ENCODE assay signal across 8 cellular contexts in genomic region chr9:114033397-114034103, GRCh38. TPM values are rescaled to one million over a fixed set of nuclear protein-coding genes. Genes with fewer than 3 reads are reported as not detected.
DNase-seq lines count a peak whose midpoint lies in the region; ATAC-seq and TF ChIP-seq lines count a peak whose summit lies in the region.

No MANE protein-coding gene starts in this region.

- H3F3A ChIP-seq in PC-9 (ENCODE audit: insufficient read depth, low read depth) = no peaks in the 10 kb centered on the region

- no peaks in the 10 kb centered on the region for H3K27me3 Mint-ChIP-seq in activated CD8-positive, alpha-beta T cell treated with anti-CD3 and anti-CD28 coated beads for 36 hours

- peak; percentile 25 for TF ChIP-seq CTCF in activated CD8-positive, alpha-beta T cell treated with anti-CD3 and anti-CD28 coated beads for 36 hours (IDR thresholded peaks at IDR 0.05)
- peak in 4 of 7 experiments; percentile 20 to 40 (median 22) for TF ChIP-seq CTCF in stomach (IDR thresholded peaks at IDR 0.05)
- TF ChIP-seq CTCF in PC-9 (conservative IDR thresholded peaks at IDR 0.05) = no peak

- no peak overlapping the region for H2AFZ ChIP-seq in PC-9

- no peak for TF ChIP-seq POLR2A in stomach (IDR thresholded peaks at IDR 0.05)

- peak; percentile 24 for ATAC-seq in activated CD8-positive, alpha-beta T cell treated with anti-CD3 and anti-CD28 coated beads for 36 hours
- peak; percentile 57 to 63 for ATAC-seq in right cardiac atrium
- ATAC-seq in HG02852 (IDR thresholded peaks at IDR 0.05; ENCODE audit: unreplicated experiment) = no peak

- H3K9me2 ChIP-seq in PC-9 (ENCODE audit: insufficient read depth) = no peaks in the 10 kb centered on the region

- H3K9me3 Mint-ChIP-seq in activated CD8-positive, alpha-beta T cell treated with anti-CD3 and anti-CD28 coated beads for 36 hours = no peaks in the 10 kb centered on the region

- no peak overlapping the region for H3K4me3 Mint-ChIP-seq in activated CD8-positive, alpha-beta T cell treated with anti-CD3 and anti-CD28 coated beads for 36 hours

- no TSS peak for BruUV-seq in PC-9 (replicated peaks; lab: Mats Ljungman, UMichigan)

- no peak overlapping the region for H3K4me3 ChIP-seq in right cardiac atrium (ENCODE audit: low read length)
- no peak overlapping the region for H3K4me3 ChIP-seq in stomach
- no peak overlapping the region for H3K4me3 ChIP-seq in PC-9
- H3K4me3 ChIP-seq in MG63 = no peak overlapping the region

- no peaks in the 10 kb centered on the region for H3K79me2 ChIP-seq in PC-9 (ENCODE audit: low read depth)

- 61% methylated on average over 12 of the region's 12 CpGs for WGBS in right cardiac atrium
- WGBS in stomach, 5 donors = 49 to 74% (median 65%) methylated on average over 7 to 12 of the region's 12 CpGs

- no peaks in the 10 kb centered on the region for H3K4me1 ChIP-seq in right cardiac atrium (ENCODE audit: control insufficient read depth, insufficient read depth, low read length)
- no peaks in the 10 kb centered on the region for H3K4me1 ChIP-seq in stomach
- no peaks in the 10 kb centered on the region for H3K4me1 ChIP-seq in PC-9 (replicated peaks; ENCODE audit: insufficient read depth)

- H4K20me1 ChIP-seq in PC-9 (ENCODE audit: insufficient read depth) = no peaks in the 10 kb centered on the region

- H3K27ac ChIP-seq in right cardiac atrium (ENCODE audit: low read length) (no peak overlapping the region), stomach (no peak overlapping the region), PC-9 (no peak overlapping the region)

- H3K9me3 ChIP-seq in right cardiac atrium (ENCODE audit: control insufficient read depth, low read length) (no peaks in the 10 kb centered on the region), stomach (no peaks in the 10 kb centered on the region), PC-9 (ENCODE audit: insufficient read depth, low read depth) (no peaks in the 10 kb centered on the region), MG63 (no peaks in the 10 kb centered on the region)

- no peaks in the 10 kb centered on the region for H3K4me1 Mint-ChIP-seq in activated CD8-positive, alpha-beta T cell treated with anti-CD3 and anti-CD28 coated beads for 36 hours (ENCODE audit: low read depth)

- DNase-seq in activated CD8-positive, alpha-beta memory T cell treated with anti-CD3 and anti-CD28 coated beads, Interleukin-2, amount 50 U/mL, for 48 hours = peak; percentile 55
- no peak for DNase-seq in activated CD8-positive, alpha-beta memory T cell treated with anti-CD3 and anti-CD28 coated beads for 24 hours
- DNase-seq in activated CD8-positive, alpha-beta T cell treated with anti-CD3 and anti-CD28 coated beads for 36 hours = peak; percentile 30
- DNase-seq in right cardiac atrium (peak; percentile 43 to 81 (median 79)), stomach (no peak), PC-9 (no peak), MG63 (no peak)

- H3K27me3 ChIP-seq in right cardiac atrium (ENCODE audit: control insufficient read depth, insufficient read depth) (no peaks in the 10 kb centered on the region), stomach (no peaks in the 10 kb centered on the region), PC-9 (ENCODE audit: insufficient read depth, low read depth) (peaks cover 95% of the 10 kb centered on the region), MG63 (no peaks in the 10 kb centered on the region)

- intact Hi-C loops in activated CD8-positive, alpha-beta T cell treated with anti-CD3 and anti-CD28 coated beads for 36 hours (cut with micrococcal nuclease) = loop anchor here (2.0 kb wide), 1 partner anchor 227 kb away; no protein-coding TSS in a partner anchor
- intact Hi-C loops in right cardiac atrium (cut with DNase I) (loop anchor here (2.0 to 10.0 kb wide), 5 partner anchors 149 to 349 kb away; no protein-coding TSS in a partner anchor), stomach (cut with DNase I; ENCODE audit: low total_unique reads) (no loop called here), PC-9 (cut with micrococcal nuclease; ENCODE audit: unreplicated experiment) (no loop called here)

- TF ChIP-seq EP300 in stomach (IDR thresholded peaks at IDR 0.05) = no peak

- CTCF ChIA-PET in activated CD8-positive, alpha-beta T cell treated with anti-CD3 and anti-CD28 coated beads for 36 hours (lab: Charles Lee) = interaction anchor here (0.8 to 1.6 kb wide), 3 partner anchors 127 to 299 kb away, joined by 3 to 4 read pairs (median 3); no protein-coding TSS in a partner anchor
- CTCF ChIA-PET in PC-9 (lab: Charles Lee) = no interaction called here

- no peak overlapping the region for H3K4me2 ChIP-seq in PC-9

- H3K36me3 ChIP-seq in stomach (peaks cover 10 to 93% (median 91%) of the 10 kb centered on the region in 4 donors), PC-9 (ENCODE audit: low read depth) (no peaks in the 10 kb centered on the region), MG63 (peaks cover 14% of the 10 kb centered on the region)

- H3K27ac Mint-ChIP-seq in activated CD8-positive, alpha-beta T cell treated with anti-CD3 and anti-CD28 coated beads for 36 hours = no peak overlapping the region

- no peaks in the 10 kb centered on the region for H3K36me3 Mint-ChIP-seq in activated CD8-positive, alpha-beta T cell treated with anti-CD3 and anti-CD28 coated beads for 36 hours (ENCODE audit: low read depth)

- POLR2A ChIA-PET in activated CD8-positive, alpha-beta T cell treated with anti-CD3 and anti-CD28 coated beads for 36 hours (lab: Charles Lee) = no interaction called here
- POLR2A ChIA-PET in PC-9 (lab: Charles Lee; ENCODE audit: unreplicated experiment) = no interaction called here

RNA-seq across cellular contexts. Expression of gene AMBP, which starts 44.5 kb away (rescaled TPM):
- not detected for total RNA-seq in activated CD8-positive, alpha-beta T cell treated with anti-CD3 and anti-CD28 coated beads for 36 hours
- under 1 TPM in 1 of 4 donors, not detected in 3; 0.81 TPM for total RNA-seq in right cardiac atrium
- polyA plus RNA-seq in right cardiac atrium = 0.11 TPM
- total RNA-seq in stomach = 1 to 10 TPM in 2 of 5 donors, under 1 TPM in 1, not detected in 2; 0.89 to 3.3 (median 2.3) TPM
- 1 to 10 TPM; 1.4 to 2.9 (median 2.6) TPM for polyA plus RNA-seq in stomach
- total RNA-seq in PC-9 (2021) = not detected in 2 replicates
- 0.26 TPM in 1 of 2 replicates, not detected in the other for total RNA-seq in MG63 (2014; rRNA removed; shearing (Covaris generic); ENCODE audit: low replicate concordance)

Comparison
In these comparisons a context has a peak if more than half of its experiments do, and no peak if none do; other contexts are left out.
1. DNase-seq: peak in activated CD8-positive, alpha-beta memory T cell treated with anti-CD3 and anti-CD28 coated beads, Interleukin-2, amount 50 U/mL, for 48 hours (single experiment), activated CD8-positive, alpha-beta T cell treated with anti-CD3 and anti-CD28 coated beads for 36 hours (single experiment) and right cardiac atrium (3 of 3); none in activated CD8-positive, alpha-beta memory T cell treated with anti-CD3 and anti-CD28 coated beads for 24 hours (single experiment), stomach (single experiment), PC-9 (0 of 2) and MG63 (single experiment).
2. intact Hi-C loops: an anchor here in activated CD8-positive, alpha-beta T cell treated with anti-CD3 and anti-CD28 coated beads for 36 hours (2.0 kb wide) and right cardiac atrium (2.0 to 10.0 kb wide); none called in stomach and PC-9.